ENCODE assay signal across 1 cellular context in the genomic region with DNA sequence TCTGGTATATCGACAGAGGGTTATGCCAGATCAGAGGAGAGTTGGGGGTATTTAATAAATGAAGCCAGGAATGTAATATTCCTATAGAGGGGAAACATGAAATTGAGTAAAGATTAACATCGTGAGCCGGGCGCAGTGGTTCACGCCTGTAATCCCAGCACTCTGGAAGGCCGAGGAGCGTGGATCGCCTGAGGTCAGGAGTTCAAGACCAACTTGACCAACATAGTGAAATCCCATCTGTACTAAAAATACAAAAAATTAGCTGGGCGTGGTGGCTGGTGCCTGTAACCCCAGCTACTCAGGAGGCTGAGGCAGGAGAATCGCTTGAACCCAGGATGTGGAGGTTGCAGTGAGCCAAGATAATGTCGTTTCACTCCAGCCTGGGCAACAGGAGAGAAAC.
TF ChIP-seq lines count a peak whose summit lies in the region.
"Not testable (repeated sequence)": the region's sequence is repeated elsewhere in the genome, so short reads cannot be mapped to it uniquely, and the experiment has no call there.

No MANE protein-coding gene starts in this region.

TF ChIP-seq in K562, 482 proteins besides CTCF, POLR2A, EP300 and RAD21 (continued from another document):
- TF ChIP-seq SRF (CRISPR knock-in tag; IDR thresholded peaks at IDR 0.05) (0 out of 4 replicates have a peak, but pooled peaks of 1 of the 2 experiments have one; percentile 5), TEAD4 (IDR thresholded peaks at IDR 0.05; ENCODE audit: low read length) (peak; percentile 12; the same call in 1 of the 2 replicates), ADNP (tag; IDR thresholded peaks at IDR 0.05) (peak; percentile 52; the same call in 1 of the 2 replicates), CXXC5 (CRISPR knock-in tag; IDR thresholded peaks at IDR 0.05) (peak; percentile 40; the same call in 1 of the 2 replicates), HDAC1 (IDR thresholded peaks at IDR 0.05) (0 out of 4 replicates have a peak, but pooled peaks of 1 of the 2 experiments have one; percentile 16)
- not testable (repeated sequence) for TF ChIP-seq TEAD4 (CRISPR knock-in tag; IDR thresholded peaks at IDR 0.05; ENCODE audit: borderline replicate concordance)
